Comparison of ENCODE assay signal across 12 cellular contexts in genomic region chr15:29819979-29820801, GRCh38. TPM values are rescaled to one million over a fixed set of nuclear protein-coding genes. Genes with fewer than 3 reads are reported as not detected.
DNase-seq lines count a peak whose midpoint lies in the region; ATAC-seq, FAIRE-seq and TF ChIP-seq lines count a peak whose summit lies in the region.
"Had no signal": no experiment of that assay in that cellular context is flagged by ENCODE, and none has a peak within 500 bp of the region (broad histone marks: within the 10 kb centered on the region; RNA-seq: fewer than 3 reads in every experiment).

No MANE protein-coding gene starts in this region.

- peaks cover 63% of the 10 kb centered on the region for H3K79me2 ChIP-seq in astrocyte (ENCODE audit: insufficient read depth, low read length)

- no peak for FAIRE-seq in astrocyte (lab: Jason Lieb, UNC)
- FAIRE-seq: colon had no signal

- no peak for ATAC-seq in HG02885 (IDR thresholded peaks at IDR 0.05; ENCODE audit: poor library complexity, unreplicated experiment)
- no peak for ATAC-seq in activated CD8-positive, alpha-beta memory T cell treated with anti-CD3 and anti-CD28 coated beads, Interleukin-2, amount 10 ng/mL, durations not matched to agents 7 days and 5 days
- ATAC-seq: stimulated activated effector memory CD8-positive, alpha-beta T cell treated with anti-CD3 and anti-CD28 coated beads, Interleukin-12 subunit alpha, Interleukin-12 subunit beta, amount 100 ng/mL, for 72 hours had no signal

- no peaks in the 10 kb centered on the region for H3K27me3 Mint-ChIP-seq in astrocyte (ENCODE audit: low read depth, unreplicated experiment)
- H3K27me3 Mint-ChIP-seq in activated CD8-positive, alpha-beta memory T cell treated with anti-CD3 and anti-CD28 coated beads, Interleukin-2, amount 10 ng/mL, durations not matched to agents 7 days and 5 days, result peaks cover 69% of the 10 kb centered on the region

- H3K9me3 ChIP-seq in ES-I3 (ENCODE audit: control insufficient read depth, insufficient read depth, low read length) (no peaks in the 10 kb centered on the region), astrocyte (ENCODE audit: insufficient read depth, low read depth, low read length) (no peaks in the 10 kb centered on the region)

- H3K36me3 ChIP-seq in ES-I3 (ENCODE audit: insufficient read depth, low read length) (no peaks in the 10 kb centered on the region), astrocyte (ENCODE audit: insufficient read depth, low read length) (no peaks in the 10 kb centered on the region)

- H3K4me3 Mint-ChIP-seq in astrocyte (ENCODE audit: unreplicated experiment), result peak overlapping the region; percentile 91
- H3K4me3 Mint-ChIP-seq in activated CD8-positive, alpha-beta memory T cell treated with anti-CD3 and anti-CD28 coated beads, Interleukin-2, amount 10 ng/mL, durations not matched to agents 7 days and 5 days, result no peak overlapping the region
- H3K4me3 Mint-ChIP-seq: stimulated activated effector memory CD8-positive, alpha-beta T cell treated with anti-CD3 and anti-CD28 coated beads, Interleukin-12 subunit alpha, Interleukin-12 subunit beta, amount 100 ng/mL, for 72 hours had no signal

- H3K4me2 ChIP-seq in astrocyte (ENCODE audit: low read length), result peak overlapping the region; percentile 87

- no peak for TF ChIP-seq CTCF in astrocyte (IDR thresholded peaks at IDR 0.05; ENCODE audit: insufficient read depth, low read depth, low read length)

- H3K27me3 ChIP-seq in astrocyte (ENCODE audit: insufficient read depth, low read length), result no peaks in the 10 kb centered on the region

- H3K4me3 ChIP-seq in astrocyte (ENCODE audit: insufficient read depth, low read depth, low read length), result peak overlapping the region; percentile 79
- peak overlapping the region; percentile 53 for H3K4me3 ChIP-seq in iPS-11a (ENCODE audit: low read depth, low read length)

- DNase-seq in astrocyte (ENCODE audit: low read depth), result no peak
- peak; percentile 6 for DNase-seq in retina
- DNase-seq in activated CD8-positive, alpha-beta memory T cell treated with anti-CD3 and anti-CD28 coated beads, Interleukin-2, amount 10 ng/mL, durations not matched to agents 7 days and 5 days, result no peak
- no peak for DNase-seq in OCI-M1 (lab: John Stamatoyannopoulos, UW)
- DNase-seq in GM19238 (ENCODE audit: insufficient read length, low spot score), result no peak
- DNase-seq: activated CD4-positive, alpha-beta T cell treated with anti-CD3 and anti-CD28 coated beads for 4 hours; DND-41 had no signal

- H3K9ac ChIP-seq in ES-I3 (ENCODE audit: low read depth, low read length), result peak overlapping the region; percentile 93
- H3K9ac ChIP-seq in astrocyte (ENCODE audit: low read length), result peak overlapping the region; percentile 82

- peaks cover 17% of the 10 kb centered on the region for H3K4me1 ChIP-seq in ES-I3 (ENCODE audit: insufficient read depth, low read length)
- H3K4me1 ChIP-seq in astrocyte (ENCODE audit: insufficient read depth, low read length), result peaks cover 14% of the 10 kb centered on the region

- no peaks in the 10 kb centered on the region for H3K9me3 Mint-ChIP-seq in astrocyte (ENCODE audit: unreplicated experiment)
- peaks cover 3% of the 10 kb centered on the region for H3K9me3 Mint-ChIP-seq in activated CD8-positive, alpha-beta memory T cell treated with anti-CD3 and anti-CD28 coated beads, Interleukin-2, amount 10 ng/mL, durations not matched to agents 7 days and 5 days (ENCODE audit: low read depth)

- peak overlapping the region; percentile 89 for H3K27ac Mint-ChIP-seq in astrocyte (ENCODE audit: unreplicated experiment)
- no peak overlapping the region for H3K27ac Mint-ChIP-seq in activated CD8-positive, alpha-beta memory T cell treated with anti-CD3 and anti-CD28 coated beads, Interleukin-2, amount 10 ng/mL, durations not matched to agents 7 days and 5 days
- H3K27ac Mint-ChIP-seq: stimulated activated effector memory CD8-positive, alpha-beta T cell treated with anti-CD3 and anti-CD28 coated beads, Interleukin-12 subunit alpha, Interleukin-12 subunit beta, amount 100 ng/mL, for 72 hours had no signal

- H3K4me1 Mint-ChIP-seq in astrocyte (ENCODE audit: low read depth, unreplicated experiment), result peaks cover 32% of the 10 kb centered on the region
- H3K4me1 Mint-ChIP-seq in activated CD8-positive, alpha-beta memory T cell treated with anti-CD3 and anti-CD28 coated beads, Interleukin-2, amount 10 ng/mL, durations not matched to agents 7 days and 5 days, result peaks cover 13% of the 10 kb centered on the region
- H3K4me1 Mint-ChIP-seq: stimulated activated effector memory CD8-positive, alpha-beta T cell treated with anti-CD3 and anti-CD28 coated beads, Interleukin-12 subunit alpha, Interleukin-12 subunit beta, amount 100 ng/mL, for 72 hours had no signal

- H3K36me3 Mint-ChIP-seq in astrocyte (ENCODE audit: low read depth, unreplicated experiment), result no peaks in the 10 kb centered on the region
- H3K36me3 Mint-ChIP-seq in activated CD8-positive, alpha-beta memory T cell treated with anti-CD3 and anti-CD28 coated beads, Interleukin-2, amount 10 ng/mL, durations not matched to agents 7 days and 5 days, result peaks cover 11% of the 10 kb centered on the region
- H3K36me3 Mint-ChIP-seq: stimulated activated effector memory CD8-positive, alpha-beta T cell treated with anti-CD3 and anti-CD28 coated beads, Interleukin-12 subunit alpha, Interleukin-12 subunit beta, amount 100 ng/mL, for 72 hours had no signal

- no peak overlapping the region for H2AFZ ChIP-seq in astrocyte (ENCODE audit: low read depth, low read length)

- peak overlapping the region; percentile 94 for H3K27ac ChIP-seq in astrocyte (ENCODE audit: low read depth, low read length)

- H4K20me1 ChIP-seq in astrocyte (ENCODE audit: insufficient read depth, low read length), result peaks cover 60% of the 10 kb centered on the region

- CTCF ChIA-PET in activated CD8-positive, alpha-beta memory T cell treated with anti-CD3 and anti-CD28 coated beads, Interleukin-2, amount 10 ng/mL, durations not matched to agents 7 days and 5 days (lab: Charles Lee), result interaction anchor here (0.6 kb wide), 1 partner anchor 17 kb away, joined by 3 read pairs; no protein-coding TSS in a partner anchor

RNA-seq across cellular contexts. Expression of gene TJP1, which starts 2.1 kb away (rescaled TPM):
- total RNA-seq in astrocyte, result 118 and 137 TPM in 2 replicates
- not detected for total RNA-seq in activated CD8-positive, alpha-beta memory T cell treated with anti-CD3 and anti-CD28 coated beads, Interleukin-2, amount 10 ng/mL, durations not matched to agents 7 days and 5 days

Comparison
In these comparisons a context has a peak if more than half of its experiments do, and no peak if none do; other contexts are left out.
1. RNA of gene TJP1, which starts 2.1 kb away (total RNA-seq): 118 to 137 TPM in astrocyte; not detected in activated CD8-positive, alpha-beta memory T cell treated with anti-CD3 and anti-CD28 coated beads, Interleukin-2, amount 10 ng/mL, durations not matched to agents 7 days and 5 days; every median in the first group is over 100 times any median in the second.